8 cellular contexts compared by ENCODE assay signal in the genomic region with DNA sequence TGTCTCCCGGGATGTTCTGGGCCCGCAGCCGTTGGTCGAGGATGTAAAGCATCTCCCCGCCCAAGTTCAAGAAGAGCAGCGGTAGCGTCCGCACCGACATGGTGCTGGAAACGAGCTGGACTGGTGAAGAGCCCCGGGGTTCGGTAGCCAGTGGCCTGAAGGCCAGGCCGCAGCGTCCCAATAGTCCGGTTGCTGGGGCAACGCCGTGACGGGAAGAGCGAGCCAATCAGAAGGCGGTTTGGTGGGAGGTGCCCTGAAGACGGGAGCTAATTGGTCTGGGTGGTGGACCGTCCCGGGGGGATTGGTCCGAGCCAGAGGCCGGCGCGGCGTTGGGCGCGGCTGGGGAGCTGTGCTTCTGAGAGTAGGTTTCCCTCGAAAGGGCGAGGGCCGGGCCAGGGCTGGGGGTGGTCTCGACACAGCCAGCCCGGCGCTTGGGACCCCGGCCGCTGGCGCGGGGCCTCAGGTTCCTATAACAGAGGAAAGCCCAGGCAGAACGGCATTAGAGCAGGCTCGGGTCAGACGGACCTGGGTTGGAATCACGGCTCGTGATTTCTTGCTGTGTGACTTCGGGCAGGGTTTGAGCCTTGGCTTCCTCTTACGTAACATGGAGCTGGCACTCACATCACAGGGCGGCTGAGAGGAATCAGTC. TPM values are rescaled to one million over a fixed set of nuclear protein-coding genes. Genes with fewer than 3 reads are reported as not detected.
A peak's percentile ranks its signal among the peaks of the same experiment; 100 is the strongest.
DNase-seq lines count a peak whose midpoint lies in the region; TF ChIP-seq lines count a peak whose summit lies in the region.

A gene with protein sequence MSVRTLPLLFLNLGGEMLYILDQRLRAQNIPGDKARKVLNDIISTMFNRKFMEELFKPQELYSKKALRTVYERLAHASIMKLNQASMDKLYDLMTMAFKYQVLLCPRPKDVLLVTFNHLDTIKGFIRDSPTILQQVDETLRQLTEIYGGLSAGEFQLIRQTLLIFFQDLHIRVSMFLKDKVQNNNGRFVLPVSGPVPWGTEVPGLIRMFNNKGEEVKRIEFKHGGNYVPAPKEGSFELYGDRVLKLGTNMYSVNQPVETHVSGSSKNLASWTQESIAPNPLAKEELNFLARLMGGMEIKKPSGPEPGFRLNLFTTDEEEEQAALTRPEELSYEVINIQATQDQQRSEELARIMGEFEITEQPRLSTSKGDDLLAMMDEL (minus strand): TSS at position 182 of the 649 bp plus-strand sequence. CDS start 82 bp downstream, at position 100.

- H3F3A ChIP-seq in SK-N-SH (replicated peaks; ENCODE audit: insufficient read depth), result peaks cover 11% of the 10 kb centered on the region

- peak within 1 kb of the TSS; percentile 85 for H3K9ac ChIP-seq in SK-N-SH

- no peaks in the 10 kb centered on the region for H3K9me2 ChIP-seq in SK-N-SH

- DNase-seq in GDM1 (lab: John Stamatoyannopoulos, UW) (peak; percentile 62), MV-4-11 (lab: John Stamatoyannopoulos, UW) (peak; percentile 87), SK-N-SH (peak; percentile 100), glomerular visceral epithelial cell (ENCODE audit: extremely low spot score) (peak; percentile 96), occipital lobe (lab: John Stamatoyannopoulos, UW) (peak; percentile 91)
- peak; percentile 90 for DNase-seq in activated naive CD8-positive, alpha-beta T cell treated with anti-CD3 and anti-CD28 coated beads for 36 hours

- WGBS in SK-N-SH (ENCODE audit: low lambda C conversion rate), result 2% methylated on average over 34 of the region's 48 CpGs

- peak within 1 kb of the TSS; percentile 98 for H2AFZ ChIP-seq in SK-N-SH (ENCODE audit: low read depth)

- no peaks in the 10 kb centered on the region for H3K9me3 Mint-ChIP-seq in activated naive CD8-positive, alpha-beta T cell treated with anti-CD3 and anti-CD28 coated beads for 36 hours

- peaks cover 4% of the 10 kb centered on the region for H3K4me1 Mint-ChIP-seq in activated naive CD8-positive, alpha-beta T cell treated with anti-CD3 and anti-CD28 coated beads for 36 hours

- H3K27ac Mint-ChIP-seq in activated naive CD8-positive, alpha-beta T cell treated with anti-CD3 and anti-CD28 coated beads for 36 hours, result peak within 1 kb of the TSS; percentile 76

- peaks cover 7% of the 10 kb centered on the region for H3K79me2 ChIP-seq in SK-N-SH (ENCODE audit: insufficient read depth)

- no peaks in the 10 kb centered on the region for H3K27me3 Mint-ChIP-seq in activated naive CD8-positive, alpha-beta T cell treated with anti-CD3 and anti-CD28 coated beads for 36 hours

- peaks cover 0 to 22% of the 10 kb centered on the region in 2 experiments; a peak in 1 of 3 replicates for H3K36me3 ChIP-seq in HEK293 (ENCODE audit: control insufficient read depth in 2 of 2, insufficient read depth in 1 of 2, low read length in 2 of 2)
- H3K36me3 ChIP-seq in SK-N-SH (replicated peaks in 1 of 2; ENCODE audit: control insufficient read depth in 1 of 2, insufficient read depth in 2 of 2, low read length in 1 of 2), result peaks cover 3 to 11% of the 10 kb centered on the region in 2 experiments

- no peaks in the 10 kb centered on the region for H3K9me3 ChIP-seq in HEK293 (ENCODE audit: control insufficient read depth, insufficient read depth, low read depth, low read length)
- no peaks in the 10 kb centered on the region for H3K9me3 ChIP-seq in SK-N-SH

- H3K4me2 ChIP-seq in SK-N-SH, result peak within 1 kb of the TSS; percentile 91

- peaks cover 3% of the 10 kb centered on the region for H3K36me3 Mint-ChIP-seq in activated naive CD8-positive, alpha-beta T cell treated with anti-CD3 and anti-CD28 coated beads for 36 hours

- H3K4me1 ChIP-seq in HEK293 (ENCODE audit: control insufficient read depth, insufficient read depth, low read length), result no peaks in the 10 kb centered on the region
- H3K4me1 ChIP-seq in SK-N-SH (ENCODE audit: control insufficient read depth in 1 of 2, insufficient read depth in 2 of 2, low read depth in 1 of 2, low read length in 1 of 2), result peaks cover 0 to 8% of the 10 kb centered on the region in 2 experiments; a peak in 1 of 4 replicates

- H4K20me1 ChIP-seq in SK-N-SH (ENCODE audit: insufficient read depth), result no peaks in the 10 kb centered on the region

- CTCF ChIA-PET in HEK293 (lab: Yijun Ruan, JAX), result interaction anchor here (0.6 to 1.1 kb wide), 7 partner anchors 10 to 1607 kb away, joined by 3 read pairs; no protein-coding TSS in a partner anchor
- CTCF ChIA-PET in SK-N-SH (lab: Yijun Ruan, JAX), result interaction anchor here (0.8 to 2.1 kb wide), 12 partner anchors 11 to 315 kb away, joined by 3 to 8 read pairs (median 3); no protein-coding TSS in a partner anchor

- no peak for TF ChIP-seq RAD21 in SK-N-SH (IDR thresholded peaks at IDR 0.05; ENCODE audit: low read length)

- H3K27ac ChIP-seq in HEK293 (ENCODE audit: extremely low read depth, low read depth, low read length) (peak within 1 kb of the TSS; percentile 55), SK-N-SH (ENCODE audit: low read depth in 2 of 2, low read length in 1 of 2) (peak within 1 kb of the TSS; percentile 91 to 94), temporal lobe (ENCODE audit: low read depth, low read length) (peak within 1 kb of the TSS; percentile 89)

- H3K4me3 ChIP-seq in HEK293 (ENCODE audit: low read depth, low read length) (peak within 1 kb of the TSS; percentile 61), SK-N-SH (ENCODE audit: low read depth in 2 of 2, low read length in 1 of 2) (peak within 1 kb of the TSS; percentile 74 to 80)

- TF ChIP-seq CTCF in HEK293 (tag by site-specific recombination; IDR thresholded peaks at IDR 0.05) (no peak), SK-N-SH (IDR thresholded peaks at IDR 0.05) (no peak)

- peak within 1 kb of the TSS; percentile 86 for H3K4me3 Mint-ChIP-seq in activated naive CD8-positive, alpha-beta T cell treated with anti-CD3 and anti-CD28 coated beads for 36 hours

- POLR2A ChIA-PET in HEK293 (lab: Yijun Ruan, JAX) (interaction anchor here (0.6 to 2.3 kb wide), 18 partner anchors 9 to 1400 kb away, joined by 3 to 54 read pairs (median 4); a partner anchor contains a TSS), SK-N-SH (lab: Yijun Ruan, JAX) (interaction anchor here (0.6 to 2.8 kb wide), 7 partner anchors 9 to 187 kb away, joined by 3 to 22 read pairs (median 4); a partner anchor contains a TSS)

- TF ChIP-seq EP300 in SK-N-SH (IDR thresholded peaks at IDR 0.05; ENCODE audit: borderline replicate concordance in 1 of 2, low read depth in 1 of 2, low read length in 1 of 2), result no peak

- H3K27me3 ChIP-seq in SK-N-SH (ENCODE audit: insufficient read depth), result no peaks in the 10 kb centered on the region

TF ChIP-seq in HEK293, 187 proteins besides CTCF, POLR2A, EP300 and RAD21 (continues in another document):
- TF ChIP-seq, protein P1, sequence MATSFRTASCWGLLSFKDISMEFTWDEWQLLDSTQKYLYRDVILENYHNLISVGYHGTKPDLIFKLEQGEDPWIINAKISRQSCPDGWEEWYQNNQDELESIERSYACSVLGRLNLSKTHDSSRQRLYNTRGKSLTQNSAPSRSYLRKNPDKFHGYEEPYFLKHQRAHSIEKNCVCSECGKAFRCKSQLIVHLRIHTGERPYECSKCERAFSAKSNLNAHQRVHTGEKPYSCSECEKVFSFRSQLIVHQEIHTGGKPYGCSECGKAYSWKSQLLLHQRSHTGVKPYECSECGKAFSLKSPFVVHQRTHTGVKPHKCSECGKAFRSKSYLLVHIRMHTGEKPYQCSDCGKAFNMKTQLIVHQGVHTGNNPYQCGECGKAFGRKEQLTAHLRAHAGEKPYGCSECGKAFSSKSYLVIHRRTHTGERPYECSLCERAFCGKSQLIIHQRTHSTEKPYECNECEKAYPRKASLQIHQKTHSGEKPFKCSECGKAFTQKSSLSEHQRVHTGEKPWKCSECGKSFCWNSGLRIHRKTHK (tag by site-specific recombination; IDR thresholded peaks at IDR 0.05), result no peak
- TF ChIP-seq, protein P2, sequence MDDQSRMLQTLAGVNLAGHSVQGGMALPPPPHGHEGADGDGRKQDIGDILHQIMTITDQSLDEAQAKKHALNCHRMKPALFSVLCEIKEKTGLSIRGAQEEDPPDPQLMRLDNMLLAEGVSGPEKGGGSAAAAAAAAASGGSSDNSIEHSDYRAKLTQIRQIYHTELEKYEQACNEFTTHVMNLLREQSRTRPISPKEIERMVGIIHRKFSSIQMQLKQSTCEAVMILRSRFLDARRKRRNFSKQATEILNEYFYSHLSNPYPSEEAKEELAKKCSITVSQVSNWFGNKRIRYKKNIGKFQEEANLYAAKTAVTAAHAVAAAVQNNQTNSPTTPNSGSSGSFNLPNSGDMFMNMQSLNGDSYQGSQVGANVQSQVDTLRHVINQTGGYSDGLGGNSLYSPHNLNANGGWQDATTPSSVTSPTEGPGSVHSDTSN (CRISPR knock-in tag; IDR thresholded peaks at IDR 0.05), result 0 out of 2 replicates have a peak, but pooled peaks have one; percentile 45
- no peak for TF ChIP-seq ZNF132 (tag by site-specific recombination; IDR thresholded peaks at IDR 0.05; ENCODE audit: borderline replicate concordance)

TF ChIP-seq in SK-N-SH, 30 proteins besides CTCF, POLR2A, EP300 and RAD21 (continues in another document):
- TF ChIP-seq POLR2AphosphoS5 (IDR thresholded peaks at IDR 0.05; ENCODE audit: low read depth, low read length) (peak; percentile 91), TEAD4 (IDR thresholded peaks at IDR 0.05; ENCODE audit: borderline replicate concordance, insufficient read depth) (no peak), FOSL2 (IDR thresholded peaks at IDR 0.05; ENCODE audit: borderline replicate concordance, low read depth) (no peak), RXRA (IDR thresholded peaks at IDR 0.05; ENCODE audit: borderline replicate concordance, low read depth) (no peak), YY1 (IDR thresholded peaks at IDR 0.05; ENCODE audit: low read depth) (no peak), TAF1 (IDR thresholded peaks at IDR 0.05; ENCODE audit: borderline replicate concordance, low read depth, low read length) (peak; percentile 42; the same call in 1 of the 2 replicates), MXI1 (IDR thresholded peaks at IDR 0.05; ENCODE audit: low read depth, low read length) (peak; percentile 91), CHD2 (IDR thresholded peaks at IDR 0.05; ENCODE audit: low read length, partially characterized antibody) (peak; percentile 65)
- TF ChIP-seq, protein P3, sequence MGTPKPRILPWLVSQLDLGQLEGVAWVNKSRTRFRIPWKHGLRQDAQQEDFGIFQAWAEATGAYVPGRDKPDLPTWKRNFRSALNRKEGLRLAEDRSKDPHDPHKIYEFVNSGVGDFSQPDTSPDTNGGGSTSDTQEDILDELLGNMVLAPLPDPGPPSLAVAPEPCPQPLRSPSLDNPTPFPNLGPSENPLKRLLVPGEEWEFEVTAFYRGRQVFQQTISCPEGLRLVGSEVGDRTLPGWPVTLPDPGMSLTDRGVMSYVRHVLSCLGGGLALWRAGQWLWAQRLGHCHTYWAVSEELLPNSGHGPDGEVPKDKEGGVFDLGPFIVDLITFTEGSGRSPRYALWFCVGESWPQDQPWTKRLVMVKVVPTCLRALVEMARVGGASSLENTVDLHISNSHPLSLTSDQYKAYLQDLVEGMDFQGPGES (IDR thresholded peaks at IDR 0.05; ENCODE audit: low read depth, low read length), result peak; percentile 84

RNA-seq across cellular contexts. Expression of the gene that starts here (rescaled TPM):
- polyA plus RNA-seq in SK-N-SH (2012; rRNA removed), result 11.9 and 15.2 TPM in 2 replicates
- polyA plus RNA-seq in SK-N-SH (2012; cell fraction: cytosol; rRNA removed), result 13.2 TPM in 2 replicates
- polyA plus RNA-seq in SK-N-SH (2012; cell fraction: nucleus; rRNA removed), result 14.2 and 14.4 TPM in 2 replicates
- 1 to 10 TPM; 2.4 to 2.7 TPM for total RNA-seq in activated naive CD8-positive, alpha-beta T cell treated with anti-CD3 and anti-CD28 coated beads for 36 hours
- total RNA-seq in occipital lobe (16.4 TPM), temporal lobe (12.8 TPM)

Comparison
In these comparisons a context has a peak if more than half of its experiments do, and no peak if none do; other contexts are left out.
1. Peak in every context shown above with its lines: DNase-seq, H3K4me3 ChIP-seq and H3K27ac ChIP-seq.